ENCODE assay signal across 18 cellular contexts in the genomic region with DNA sequence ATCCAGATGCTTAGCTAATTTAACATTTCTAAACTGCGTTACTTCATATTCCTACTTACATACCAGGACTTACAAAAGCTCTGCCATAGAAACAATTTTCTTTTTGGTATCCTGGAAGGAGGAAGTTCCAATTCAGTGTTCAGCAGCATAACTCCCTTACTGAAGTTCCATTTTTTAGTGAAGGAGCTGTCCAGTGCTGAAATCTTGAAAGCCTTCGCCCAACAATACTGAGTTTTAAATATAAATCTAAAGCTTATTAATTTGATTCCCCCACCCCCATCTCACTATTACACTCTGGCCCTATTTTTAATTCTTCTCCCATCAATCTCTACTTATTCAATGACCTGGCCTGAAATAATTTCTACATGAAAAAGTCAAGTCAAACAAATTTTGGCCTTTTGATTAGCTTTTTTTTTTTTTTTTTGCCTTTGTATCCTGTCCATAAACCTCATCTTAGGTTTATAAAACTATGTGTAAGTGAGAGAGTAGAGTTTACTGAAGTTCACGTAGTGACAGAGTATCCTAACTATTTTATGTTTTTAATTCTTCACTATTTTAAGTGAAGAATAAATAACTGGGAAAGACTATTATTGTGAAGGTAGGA.
A peak's percentile ranks its signal among the peaks of the same experiment; 100 is the strongest.
DNase-seq lines count a peak whose midpoint lies in the region; ATAC-seq and TF ChIP-seq lines count a peak whose summit lies in the region.
"Had no signal": no experiment of that assay in that cellular context is flagged by ENCODE, and none has a peak within 500 bp of the region (broad histone marks: within the 10 kb centered on the region; RNA-seq: fewer than 3 reads in every experiment).

No MANE protein-coding gene starts in this region.

- H3K9ac ChIP-seq in SK-N-MC (ENCODE audit: insufficient read length), result no peak overlapping the region

- no peak overlapping the region for H3K27ac ChIP-seq in SK-N-MC
- H3K27ac ChIP-seq: dorsolateral prefrontal cortex, gastroesophageal sphincter had no signal

- no peak overlapping the region for H3K27ac Mint-ChIP-seq in Calu3 (ENCODE audit: unreplicated experiment)
- H3K27ac Mint-ChIP-seq: activated T-cell treated with anti-CD3 and anti-CD28 coated beads, Interleukin-2, amount 50 U/mL, for 24 hours; naive thymus-derived CD8-positive, alpha-beta T cell; T-cell had no signal

- no peaks in the 10 kb centered on the region for H3K36me3 ChIP-seq in SK-N-MC (ENCODE audit: insufficient read depth, low read length)
- H3K36me3 ChIP-seq: gastroesophageal sphincter had no signal

- H3K36me3 Mint-ChIP-seq in Calu3 (ENCODE audit: insufficient read depth, unreplicated experiment), result no peaks in the 10 kb centered on the region
- H3K36me3 Mint-ChIP-seq: T-cell had no signal

- no TSS peak for BruUV-seq in Calu3 (replicated peaks; lab: Mats Ljungman, UMichigan)

- H3K4me1 Mint-ChIP-seq in Calu3 (ENCODE audit: low read depth, unreplicated experiment), result no peaks in the 10 kb centered on the region
- H3K4me1 Mint-ChIP-seq: naive thymus-derived CD8-positive, alpha-beta T cell; T-cell had no signal

- DNase-seq in AML-193 (lab: John Stamatoyannopoulos, UW), result peak; percentile 25
- DNase-seq in HT-29 (ENCODE audit: low spot score), result peak; percentile 30
- peak; percentile 28 for DNase-seq in SK-N-MC (ENCODE audit: low read depth, low spot score)
- DNase-seq in fibroblast of peridontal ligament (ENCODE audit: extremely low read depth), result peak; percentile 25
- no peak for DNase-seq in NCI-H2081 treated with DMSO at 0.1 percent for 48 hours (lab: John Stamatoyannopoulos, UW)
- DNase-seq in Calu3, result no peak
- no peak for DNase-seq in SW480 (ENCODE audit: low spot score)
- DNase-seq: activated CD4-positive, alpha-beta T cell treated with anti-CD3 and anti-CD28 coated beads for 48 hours; activated T-cell treated with anti-CD3 and anti-CD28 coated beads, Interleukin-2, amount 50 U/mL, for 24 hours; amniotic stem cell; dorsolateral prefrontal cortex; GF-D8; naive thymus-derived CD8-positive, alpha-beta T cell; NCI-H1694 treated with DMSO at 0.1 percent for 48 hours; NCI-H748 treated with DMSO at 0.1 percent for 48 hours; T-cell had no signal

- intact Hi-C loops in Calu3 (cut with micrococcal nuclease; ENCODE audit: unreplicated experiment), result no loop called here

- no peak for TF ChIP-seq CTCF in Calu3 (IDR thresholded peaks at IDR 0.05; ENCODE audit: unreplicated experiment)

- no peak overlapping the region for H3K4me3 ChIP-seq in SK-N-MC
- H3K4me3 ChIP-seq: dorsolateral prefrontal cortex, gastroesophageal sphincter had no signal

- peaks cover 2% of the 10 kb centered on the region for H3K27me3 Mint-ChIP-seq in Calu3 (ENCODE audit: unreplicated experiment)
- H3K27me3 Mint-ChIP-seq: activated T-cell treated with anti-CD3 and anti-CD28 coated beads, Interleukin-2, amount 50 U/mL, for 24 hours; naive thymus-derived CD8-positive, alpha-beta T cell had no signal

- ATAC-seq in HG03159 (IDR thresholded peaks at IDR 0.05; ENCODE audit: unreplicated experiment), result no peak
- ATAC-seq: gastroesophageal sphincter; naive thymus-derived CD8-positive, alpha-beta T cell; T-cell had no signal

- H3K4me3 Mint-ChIP-seq in Calu3 (ENCODE audit: low read depth, unreplicated experiment), result no peak overlapping the region
- H3K4me3 Mint-ChIP-seq: activated T-cell treated with anti-CD3 and anti-CD28 coated beads, Interleukin-2, amount 50 U/mL, for 24 hours; naive thymus-derived CD8-positive, alpha-beta T cell; T-cell had no signal

- H3K9me3 ChIP-seq in SK-N-MC (ENCODE audit: low read depth, low read length), result no peaks in the 10 kb centered on the region
- H3K9me3 ChIP-seq: gastroesophageal sphincter had no signal

- CTCF ChIA-PET in Calu3 (lab: Charles Lee), result interaction anchor here (0.6 to 0.7 kb wide), 3 partner anchors 10 to 639 kb away, joined by 3 to 4 read pairs (median 4); no protein-coding TSS in a partner anchor

- peaks cover 15% of the 10 kb centered on the region for H3K9me3 Mint-ChIP-seq in Calu3 (ENCODE audit: low read depth, unreplicated experiment)

Comparison
In these comparisons a context has a peak if more than half of its experiments do, and no peak if none do; other contexts are left out.
1. DNase-seq: peak in AML-193 (2 of 2), HT-29 (single experiment), SK-N-MC (single experiment) and fibroblast of peridontal ligament (single experiment); none in NCI-H2081 treated with DMSO at 0.1 percent for 48 hours (single experiment), Calu3 (single experiment) and SW480 (single experiment).